In genomic region chr11:119907122-119907933, GRCh38 we compare ENCODE assay signal across 17 cellular contexts.
DNase-seq lines count a peak whose midpoint lies in the region; ATAC-seq and TF ChIP-seq lines count a peak whose summit lies in the region.
"Had no signal": no experiment of that assay in that cellular context is flagged by ENCODE, and none has a peak within 500 bp of the region (broad histone marks: within the 10 kb centered on the region; RNA-seq: fewer than 3 reads in every experiment).

No MANE protein-coding gene starts in this region.

- ATAC-seq in heart right ventricle (peak in 6 of 8 donors; percentile 10 to 58 (median 29)), HG02763 (IDR thresholded peaks at IDR 0.05; ENCODE audit: unreplicated experiment) (no peak)
- ATAC-seq: effector memory CD8-positive, alpha-beta T cell; natural killer cell treated with Interleukin-12 subunit alpha and Interleukin-12 subunit beta and Interleukin-15 and Interleukin-18, amount 100 ng/mL, for 72 hours; stimulated activated memory B cell treated with anti-CD40 and anti-IgM and Interleukin-4, amounts not matched to agents 10 μg/mL and 1 μg/mL and 100 μg/mL, for 72 hours had no signal

- WGBS in heart right ventricle, 2 donors = 50 to 57% methylated on average over 12 of the region's 12 CpGs
- 81 to 86% methylated on average over 8 to 12 of the region's 12 CpGs for WGBS in testis, 2 donors

- TF ChIP-seq CTCF in heart right ventricle (IDR thresholded peaks at IDR 0.05) = no peak
- no peak for TF ChIP-seq CTCF in left ventricle myocardium inferior (IDR thresholded peaks at IDR 0.05; ENCODE audit: borderline replicate concordance)
- no peak for TF ChIP-seq CTCF in dorsolateral prefrontal cortex (IDR thresholded peaks at IDR 0.05 in 54 of 56, conservative IDR thresholded peaks at IDR 0.05 in 2 of 56; ENCODE audit: low read depth in 1 of 56, partially characterized antibody in 56 of 56)
- no peak for TF ChIP-seq CTCF in testis (IDR thresholded peaks at IDR 0.05)

- H3K27ac ChIP-seq in heart right ventricle (peak overlapping the region in 1 of 10 donors; percentile 16), left ventricle myocardium inferior (replicated peaks) (no peak overlapping the region), dorsolateral prefrontal cortex (peak overlapping the region in 30 of 59 donors; percentile 5 to 93 (median 38)), testis (no peak overlapping the region)
- H3K27ac ChIP-seq: brain microvascular endothelial cell, HL-60, sigmoid colon had no signal

- H3K4me1 ChIP-seq in heart right ventricle (peaks cover 0 to 19% (median 11%) of the 10 kb centered on the region in 9 donors), left ventricle myocardium inferior (peaks cover 37% of the 10 kb centered on the region), testis (no peaks in the 10 kb centered on the region)
- H3K4me1 ChIP-seq: sigmoid colon had no signal

- intact Hi-C loops in heart right ventricle (cut with DNase I) = no loop called here
- intact Hi-C loops in left ventricle myocardium inferior (cut with micrococcal nuclease) = no loop called here
- intact Hi-C loops in dorsolateral prefrontal cortex (cut with DNase I) = no loop called here
- intact Hi-C loops in testis (cut with DNase I; ENCODE audit: low total_unique reads) = no loop called here
- intact Hi-C loops in head of caudate nucleus (cut with DNase I) = no loop called here

- H3K27me3 ChIP-seq in heart right ventricle (no peaks in the 10 kb centered on the region), left ventricle myocardium inferior (ENCODE audit: low read depth) (peaks cover 7% of the 10 kb centered on the region), dorsolateral prefrontal cortex (no peaks in the 10 kb centered on the region), testis (no peaks in the 10 kb centered on the region)
- H3K27me3 ChIP-seq: brain microvascular endothelial cell had no signal

- TF ChIP-seq POLR2A in testis (IDR thresholded peaks at IDR 0.05) = no peak

- H3K36me3 ChIP-seq in heart right ventricle = no peaks in the 10 kb centered on the region
- H3K36me3 ChIP-seq in left ventricle myocardium inferior = no peaks in the 10 kb centered on the region
- no peaks in the 10 kb centered on the region for H3K36me3 ChIP-seq in testis (ENCODE audit: low read depth, missing control alignments)
- H3K36me3 ChIP-seq: brain microvascular endothelial cell, sigmoid colon had no signal

- no peak overlapping the region for H3K4me3 ChIP-seq in heart right ventricle
- no peak overlapping the region for H3K4me3 ChIP-seq in left ventricle myocardium inferior
- H3K4me3 ChIP-seq in dorsolateral prefrontal cortex = no peak overlapping the region
- H3K4me3 ChIP-seq in testis = no peak overlapping the region
- H3K4me3 ChIP-seq: sigmoid colon had no signal

- DNase-seq in heart right ventricle (no peak), left ventricle myocardium inferior (no peak), dorsolateral prefrontal cortex (peak in 1 of 10 donors; percentile 88), mucosa of gallbladder (ENCODE audit: low spot score) (peak; percentile 72), testis (no peak), head of caudate nucleus (no peak), NCI-H1694 (lab: John Stamatoyannopoulos, UW) (no peak)
- DNase-seq: activated naive CD4-positive, alpha-beta T cell treated with anti-CD3 and anti-CD28 coated beads for 36 hours; brain microvascular endothelial cell; effector memory CD8-positive, alpha-beta T cell; HCEC 1CT; NCI-H2107; sigmoid colon had no signal

- H3K9me3 ChIP-seq in heart right ventricle = no peaks in the 10 kb centered on the region
- no peaks in the 10 kb centered on the region for H3K9me3 ChIP-seq in left ventricle myocardium inferior (replicated peaks)
- H3K9me3 ChIP-seq in testis = no peaks in the 10 kb centered on the region
- H3K9me3 ChIP-seq: sigmoid colon had no signal

Comparison
In these comparisons a context has a peak if more than half of its experiments do, and no peak if none do; other contexts are left out.
1. H3K27ac ChIP-seq: peak in dorsolateral prefrontal cortex (30 of 59); none in left ventricle myocardium inferior (single experiment) and testis (0 of 2).